Comparison of ENCODE assay signal across 11 cellular contexts in genomic region chr16:10965440-10966039, GRCh38. TPM values are rescaled to one million over a fixed set of nuclear protein-coding genes. Genes with fewer than 3 reads are reported as not detected.
DNase-seq lines count a peak whose midpoint lies in the region; ATAC-seq, FAIRE-seq and TF ChIP-seq lines count a peak whose summit lies in the region.
"Had no signal": no experiment of that assay in that cellular context is flagged by ENCODE, and none has a peak within 500 bp of the region (broad histone marks: within the 10 kb centered on the region; RNA-seq: fewer than 3 reads in every experiment).

No MANE protein-coding gene starts in this region.

- CTCF ChIA-PET in GM10248 (lab: Yijun Ruan, JAX), result interaction anchor here (0.8 to 17.4 kb wide), 23 partner anchors 10 to 776 kb away, joined by 3 to 305 read pairs (median 5); partner anchors contain the start of genes CLEC16A and SOCS1

- intact Hi-C loops in uterus (cut with DNase I; ENCODE audit: low total_unique reads), result loop anchor here (2.0 kb wide), 1 partner anchor 293 kb away; no protein-coding TSS in a partner anchor

- TF ChIP-seq POLR2A in H54 (IDR thresholded peaks at IDR 0.05; ENCODE audit: low read depth, low read length), result no peak
- no peak for TF ChIP-seq POLR2A in uterus (IDR thresholded peaks at IDR 0.05)

- H3K9me3 ChIP-seq in uterus, result no peaks in the 10 kb centered on the region

- H3K36me3 ChIP-seq in uterus, result no peaks in the 10 kb centered on the region

- no peak for FAIRE-seq in H54 (lab: Jason Lieb, UNC)
- FAIRE-seq in D721Med (lab: Jason Lieb, UNC), result no peak
- FAIRE-seq: endometrium had no signal

- POLR2A ChIA-PET in GM10248 (lab: Yijun Ruan, JAX), result interaction anchor here (0.6 to 3.7 kb wide), 5 partner anchors 224 to 424 kb away, joined by 3 to 45 read pairs (median 7); partner anchors contain the start of gene SOCS1

- no peak overlapping the region for H3K27ac ChIP-seq in uterus

- DNase-seq in GM10248 (ENCODE audit: extremely low spot score) (peak; percentile 73), H54 (ENCODE audit: insufficient read length, low spot score) (no peak), D721Med (ENCODE audit: insufficient read length, low spot score) (no peak), uterus (no peak)
- DNase-seq in central memory CD4-positive, alpha-beta T cell, result no peak
- DNase-seq: NCI-H1105 treated with DMSO at 0.1 percent for 48 hours had no signal

- ATAC-seq in GM19043 (IDR thresholded peaks at IDR 0.05; ENCODE audit: low read depth, unreplicated experiment) (peak; percentile 73), HG02970 (IDR thresholded peaks at IDR 0.05; ENCODE audit: low FRiP score, unreplicated experiment) (peak; percentile 44)
- peak; percentile 62 for ATAC-seq in activated CD4-positive, CD25-positive, alpha-beta regulatory T cell treated with anti-CD3 and anti-CD28 coated beads, Interleukin-2, amount 50 U/mL, for 24 hours

- TF ChIP-seq CTCF in GM10248 (IDR thresholded peaks at IDR 0.05; ENCODE audit: control extremely low read depth, extremely low read depth, low read depth, missing control alignments), result no peak
- TF ChIP-seq CTCF in D721Med (IDR thresholded peaks at IDR 0.05; ENCODE audit: insufficient read depth, missing control alignments), result no peak
- no peak for TF ChIP-seq CTCF in uterus (IDR thresholded peaks at IDR 0.05)

- no peaks in the 10 kb centered on the region for H3K4me1 ChIP-seq in uterus

- H3K4me3 ChIP-seq in uterus, result no peak overlapping the region
- H3K4me3 ChIP-seq: lung had no signal

- H3K27me3 ChIP-seq in uterus, result no peaks in the 10 kb centered on the region

RNA-seq across cellular contexts. Expression of gene CLEC16A, which starts 21.2 kb away (rescaled TPM):
- total RNA-seq in uterus, result 10 to 100 TPM in 3 of 4 donors, 1 to 10 TPM in 1; 7.6 to 65.6 (median 28.0) TPM

RNA-seq across cellular contexts. Expression of gene DEXI, which starts 23.3 kb away (rescaled TPM):
- total RNA-seq in uterus, result 10 to 100 TPM; 15.6 to 70.2 (median 42.6) TPM
